In the genomic region with DNA sequence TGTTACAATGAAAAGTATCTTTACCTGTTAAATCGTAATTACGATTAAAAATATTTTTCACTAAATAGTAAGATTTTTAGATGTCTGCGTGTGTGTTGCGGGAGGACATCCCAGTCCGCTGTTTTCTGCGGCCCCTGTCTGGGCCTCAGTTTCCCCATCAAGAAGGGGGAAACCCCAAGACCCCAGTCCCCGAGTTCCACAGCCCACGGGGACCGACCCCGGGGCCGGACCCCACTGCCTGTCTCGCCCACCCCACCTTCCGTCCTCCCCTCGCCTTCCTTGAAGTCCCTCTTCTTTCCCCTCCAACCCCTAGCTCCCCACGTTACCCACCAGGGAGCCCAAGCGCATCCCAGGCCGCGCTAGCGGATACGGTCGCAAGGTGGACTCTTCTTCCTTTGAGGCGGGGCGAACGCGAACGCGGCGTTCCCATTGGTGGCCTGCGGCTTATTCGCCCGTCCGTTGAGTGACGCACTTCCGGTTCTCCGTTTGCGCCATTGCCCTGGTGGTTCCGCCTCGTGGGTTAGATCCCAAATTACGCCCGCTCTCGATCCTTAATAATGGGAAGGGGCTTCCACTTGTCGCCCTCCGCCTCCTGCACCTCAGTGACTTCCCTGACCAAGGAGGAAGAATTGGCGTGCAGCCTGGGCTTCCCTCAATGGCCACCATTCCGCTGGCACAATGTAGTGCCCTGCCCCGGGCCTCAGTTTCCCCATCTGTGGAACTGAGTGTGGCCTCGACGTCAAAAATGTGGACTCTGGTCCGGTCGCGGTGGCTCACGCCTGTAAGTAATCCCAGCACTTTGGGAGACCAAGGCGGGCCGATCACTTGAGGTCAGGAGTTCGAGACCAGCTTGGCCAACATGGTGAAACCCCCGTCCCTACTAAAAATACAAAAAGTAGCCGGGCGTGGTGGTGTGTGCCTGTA, we compare ENCODE assay signal across 8 cellular contexts. TPM values are rescaled to one million over a fixed set of nuclear protein-coding genes. Genes with fewer than 3 reads are reported as not detected.
DNase-seq lines count a peak whose midpoint lies in the region; ATAC-seq and TF ChIP-seq lines count a peak whose summit lies in the region.

A gene with protein sequence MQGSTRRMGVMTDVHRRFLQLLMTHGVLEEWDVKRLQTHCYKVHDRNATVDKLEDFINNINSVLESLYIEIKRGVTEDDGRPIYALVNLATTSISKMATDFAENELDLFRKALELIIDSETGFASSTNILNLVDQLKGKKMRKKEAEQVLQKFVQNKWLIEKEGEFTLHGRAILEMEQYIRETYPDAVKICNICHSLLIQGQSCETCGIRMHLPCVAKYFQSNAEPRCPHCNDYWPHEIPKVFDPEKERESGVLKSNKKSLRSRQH (minus strand): TSS at position 397 of the 924 bp plus-strand sequence. CDS start 11,202 bp downstream, outside the sequence.

- H3K36me3 Mint-ChIP-seq in activated T-cell treated with anti-CD3 and anti-CD28 coated beads, Interleukin-2, amount 50 U/mL, for 4 hours (ENCODE audit: insufficient read depth), result peaks cover 12% of the 10 kb centered on the region

- ATAC-seq in GM21529 (IDR thresholded peaks at IDR 0.05; ENCODE audit: unreplicated experiment) (peak; percentile 91), PC-3 (peak; percentile 97), esophagus mucosa (peak; percentile 95)
- ATAC-seq in activated T-cell treated with anti-CD3 and anti-CD28 coated beads, Interleukin-2, amount 50 U/mL, for 4 hours, result peak; percentile 97 to 99

- no peak for TF ChIP-seq CTCF in PC-3 (conservative IDR thresholded peaks at IDR 0.05; ENCODE audit: low read depth, low read length)

- peak within 1 kb of the TSS; percentile 85 for H3K4me3 ChIP-seq in PC-3 (ENCODE audit: low read length)
- peak within 1 kb of the TSS; percentile 84 to 96 for H3K4me3 ChIP-seq in muscle layer of colon (ENCODE audit: low read depth in 1 of 2, low read length in 2 of 2)

- H3K4me2 ChIP-seq in PC-3 (ENCODE audit: low read length), result peak within 1 kb of the TSS; percentile 95

- POLR2A ChIA-PET in PC-3 (lab: Charles Lee; ENCODE audit: unreplicated experiment), result interaction anchor here (0.6 to 0.9 kb wide), 2 partner anchors 17 to 65 kb away, joined by 6 to 25 read pairs; no protein-coding TSS in a partner anchor

- H3K4me1 ChIP-seq in PC-3 (ENCODE audit: insufficient read depth, low read length) (peaks cover 28% of the 10 kb centered on the region), muscle layer of colon (ENCODE audit: insufficient read depth, low read length) (no peaks in the 10 kb centered on the region)

- H3K27me3 Mint-ChIP-seq in activated T-cell treated with anti-CD3 and anti-CD28 coated beads, Interleukin-2, amount 50 U/mL, for 4 hours (ENCODE audit: low read depth), result no peaks in the 10 kb centered on the region

- H3K27ac ChIP-seq in PC-3 (ENCODE audit: low read length) (peak within 1 kb of the TSS; percentile 41), muscle layer of colon (ENCODE audit: low read depth, low read length) (peak within 1 kb of the TSS; percentile 77)

- no peak for TF ChIP-seq EP300 in Ishikawa (IDR thresholded peaks at IDR 0.05; ENCODE audit: borderline replicate concordance)

- H3K4me3 Mint-ChIP-seq in activated T-cell treated with anti-CD3 and anti-CD28 coated beads, Interleukin-2, amount 50 U/mL, for 4 hours, result peak within 1 kb of the TSS; percentile 97

- no peaks in the 10 kb centered on the region for H3K9me3 Mint-ChIP-seq in activated T-cell treated with anti-CD3 and anti-CD28 coated beads, Interleukin-2, amount 50 U/mL, for 4 hours

- H4K20me1 ChIP-seq in PC-3 (ENCODE audit: low read length), result no peaks in the 10 kb centered on the region

- peak; percentile 80 for DNase-seq in DMS153 treated with DMSO at 0.1 percent for 48 hours (lab: John Stamatoyannopoulos, UW; ENCODE audit: unreplicated experiment)
- peak; percentile 94 for DNase-seq in PC-3
- peak; percentile 96 for DNase-seq in activated T-cell treated with anti-CD3 and anti-CD28 coated beads, Interleukin-2, amount 50 U/mL, for 4 hours
- peak; percentile 96 for DNase-seq in stimulated activated CD8-positive, alpha-beta memory T cell treated with anti-CD3 and anti-CD28 coated beads, Interleukin-7, amount 100 ng/mL, for 24 hours (ENCODE audit: low read depth)

- CTCF ChIA-PET in PC-3 (lab: Charles Lee), result no interaction called here

- H3K36me3 ChIP-seq in PC-3 (ENCODE audit: low read depth, low read length) (no peaks in the 10 kb centered on the region), muscle layer of colon (ENCODE audit: insufficient read depth, low read length) (peaks cover 6% of the 10 kb centered on the region)

- H3K4me1 Mint-ChIP-seq in activated T-cell treated with anti-CD3 and anti-CD28 coated beads, Interleukin-2, amount 50 U/mL, for 4 hours (ENCODE audit: low read depth), result peaks cover 76% of the 10 kb centered on the region

- no peaks in the 10 kb centered on the region for H3K9me2 ChIP-seq in PC-3 (replicated peaks; ENCODE audit: low read length)

- H3F3A ChIP-seq in PC-3 (ENCODE audit: low read length, unreplicated experiment), result peaks cover 6% of the 10 kb centered on the region

- H3K79me2 ChIP-seq in PC-3 (ENCODE audit: low read length), result peaks cover 20% of the 10 kb centered on the region

- intact Hi-C loops in PC-3 (cut with micrococcal nuclease), result loop anchor here (10.0 kb wide), 1 partner anchor 46 kb away; a partner anchor contains a TSS

- H3K27me3 ChIP-seq in PC-3 (ENCODE audit: low read length), result no peaks in the 10 kb centered on the region
- H3K27me3 ChIP-seq in muscle layer of colon (ENCODE audit: control insufficient read depth in 1 of 2, insufficient read depth in 2 of 2, low read length in 2 of 2), result no peaks in the 10 kb centered on the region

- no peak for TF ChIP-seq RAD21 in Ishikawa (IDR thresholded peaks at IDR 0.05; ENCODE audit: low read depth)

- H3K9me3 ChIP-seq in PC-3 (ENCODE audit: low read length) (no peaks in the 10 kb centered on the region), muscle layer of colon (ENCODE audit: low read length) (no peaks in the 10 kb centered on the region)

- BruUV-seq in PC-3 (replicated peaks; lab: Mats Ljungman, UMichigan), result TSS peak; percentile 97

- H3K9ac ChIP-seq in PC-3 (ENCODE audit: low read length) (peak within 1 kb of the TSS; percentile 75), muscle layer of colon (ENCODE audit: low read length) (peak within 1 kb of the TSS; percentile 72)

- peak within 1 kb of the TSS; percentile 78 for H2AFZ ChIP-seq in PC-3 (ENCODE audit: low read length)

TF ChIP-seq in Ishikawa, 13 proteins besides CTCF, POLR2A, EP300 and RAD21:
- peak; percentile 81 for TF ChIP-seq TAF1 (IDR thresholded peaks at IDR 0.05; ENCODE audit: low read depth)
- no peak for TF ChIP-seq CEBPB (IDR thresholded peaks at IDR 0.05)
- no peak for TF ChIP-seq EGR1 (IDR thresholded peaks at IDR 0.05)
- TF ChIP-seq, protein P1, sequence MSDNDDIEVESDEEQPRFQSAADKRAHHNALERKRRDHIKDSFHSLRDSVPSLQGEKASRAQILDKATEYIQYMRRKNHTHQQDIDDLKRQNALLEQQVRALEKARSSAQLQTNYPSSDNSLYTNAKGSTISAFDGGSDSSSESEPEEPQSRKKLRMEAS (IDR thresholded peaks at IDR 0.05), result peak; percentile 85
- no peak for TF ChIP-seq NFIC (IDR thresholded peaks at IDR 0.05)
- TF ChIP-seq CREB1 (IDR thresholded peaks at IDR 0.05; ENCODE audit: low read depth), result peak; percentile 79
- TF ChIP-seq, protein P2, sequence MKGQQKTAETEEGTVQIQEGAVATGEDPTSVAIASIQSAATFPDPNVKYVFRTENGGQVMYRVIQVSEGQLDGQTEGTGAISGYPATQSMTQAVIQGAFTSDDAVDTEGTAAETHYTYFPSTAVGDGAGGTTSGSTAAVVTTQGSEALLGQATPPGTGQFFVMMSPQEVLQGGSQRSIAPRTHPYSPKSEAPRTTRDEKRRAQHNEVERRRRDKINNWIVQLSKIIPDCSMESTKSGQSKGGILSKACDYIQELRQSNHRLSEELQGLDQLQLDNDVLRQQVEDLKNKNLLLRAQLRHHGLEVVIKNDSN (IDR thresholded peaks at IDR 0.05), result no peak
- no peak for TF ChIP-seq TEAD4 (IDR thresholded peaks at IDR 0.05)
- TF ChIP-seq, protein P3, sequence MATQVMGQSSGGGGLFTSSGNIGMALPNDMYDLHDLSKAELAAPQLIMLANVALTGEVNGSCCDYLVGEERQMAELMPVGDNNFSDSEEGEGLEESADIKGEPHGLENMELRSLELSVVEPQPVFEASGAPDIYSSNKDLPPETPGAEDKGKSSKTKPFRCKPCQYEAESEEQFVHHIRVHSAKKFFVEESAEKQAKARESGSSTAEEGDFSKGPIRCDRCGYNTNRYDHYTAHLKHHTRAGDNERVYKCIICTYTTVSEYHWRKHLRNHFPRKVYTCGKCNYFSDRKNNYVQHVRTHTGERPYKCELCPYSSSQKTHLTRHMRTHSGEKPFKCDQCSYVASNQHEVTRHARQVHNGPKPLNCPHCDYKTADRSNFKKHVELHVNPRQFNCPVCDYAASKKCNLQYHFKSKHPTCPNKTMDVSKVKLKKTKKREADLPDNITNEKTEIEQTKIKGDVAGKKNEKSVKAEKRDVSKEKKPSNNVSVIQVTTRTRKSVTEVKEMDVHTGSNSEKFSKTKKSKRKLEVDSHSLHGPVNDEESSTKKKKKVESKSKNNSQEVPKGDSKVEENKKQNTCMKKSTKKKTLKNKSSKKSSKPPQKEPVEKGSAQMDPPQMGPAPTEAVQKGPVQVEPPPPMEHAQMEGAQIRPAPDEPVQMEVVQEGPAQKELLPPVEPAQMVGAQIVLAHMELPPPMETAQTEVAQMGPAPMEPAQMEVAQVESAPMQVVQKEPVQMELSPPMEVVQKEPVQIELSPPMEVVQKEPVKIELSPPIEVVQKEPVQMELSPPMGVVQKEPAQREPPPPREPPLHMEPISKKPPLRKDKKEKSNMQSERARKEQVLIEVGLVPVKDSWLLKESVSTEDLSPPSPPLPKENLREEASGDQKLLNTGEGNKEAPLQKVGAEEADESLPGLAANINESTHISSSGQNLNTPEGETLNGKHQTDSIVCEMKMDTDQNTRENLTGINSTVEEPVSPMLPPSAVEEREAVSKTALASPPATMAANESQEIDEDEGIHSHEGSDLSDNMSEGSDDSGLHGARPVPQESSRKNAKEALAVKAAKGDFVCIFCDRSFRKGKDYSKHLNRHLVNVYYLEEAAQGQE (IDR thresholded peaks at IDR 0.05; ENCODE audit: low read depth), result no peak
- TF ChIP-seq FOXM1 (IDR thresholded peaks at IDR 0.05; ENCODE audit: borderline replicate concordance, low read depth), result no peak
- peak; percentile 80 for TF ChIP-seq YY1 (IDR thresholded peaks at IDR 0.05; ENCODE audit: low read depth)
- 0 out of 2 replicates have a peak, but pooled peaks have one; percentile 35 for TF ChIP-seq TCF12 (IDR thresholded peaks at IDR 0.05; ENCODE audit: low read depth)
- TF ChIP-seq ZBTB7A (IDR thresholded peaks at IDR 0.05; ENCODE audit: low read depth), result peak; percentile 77

RNA-seq across cellular contexts. Expression of the gene that starts here (rescaled TPM):
- 25.9 and 32.5 TPM in 2 replicates for total RNA-seq in PC-3 (2014; rRNA removed)
- 100 to 1,000 TPM; 109 to 111 (median 111) TPM for total RNA-seq in activated T-cell treated with anti-CD3 and anti-CD28 coated beads, Interleukin-2, amount 50 U/mL, for 4 hours
- total RNA-seq in esophagus mucosa, result 46.8 TPM

Comparison
In these comparisons a context has a peak if more than half of its experiments do, and no peak if none do; other contexts are left out.
1. Peak in every context shown above with its lines: DNase-seq, ATAC-seq, H3K4me3 ChIP-seq and H3K27ac ChIP-seq.